Comparison of ENCODE assay signal across 35 cellular contexts in the genomic region with DNA sequence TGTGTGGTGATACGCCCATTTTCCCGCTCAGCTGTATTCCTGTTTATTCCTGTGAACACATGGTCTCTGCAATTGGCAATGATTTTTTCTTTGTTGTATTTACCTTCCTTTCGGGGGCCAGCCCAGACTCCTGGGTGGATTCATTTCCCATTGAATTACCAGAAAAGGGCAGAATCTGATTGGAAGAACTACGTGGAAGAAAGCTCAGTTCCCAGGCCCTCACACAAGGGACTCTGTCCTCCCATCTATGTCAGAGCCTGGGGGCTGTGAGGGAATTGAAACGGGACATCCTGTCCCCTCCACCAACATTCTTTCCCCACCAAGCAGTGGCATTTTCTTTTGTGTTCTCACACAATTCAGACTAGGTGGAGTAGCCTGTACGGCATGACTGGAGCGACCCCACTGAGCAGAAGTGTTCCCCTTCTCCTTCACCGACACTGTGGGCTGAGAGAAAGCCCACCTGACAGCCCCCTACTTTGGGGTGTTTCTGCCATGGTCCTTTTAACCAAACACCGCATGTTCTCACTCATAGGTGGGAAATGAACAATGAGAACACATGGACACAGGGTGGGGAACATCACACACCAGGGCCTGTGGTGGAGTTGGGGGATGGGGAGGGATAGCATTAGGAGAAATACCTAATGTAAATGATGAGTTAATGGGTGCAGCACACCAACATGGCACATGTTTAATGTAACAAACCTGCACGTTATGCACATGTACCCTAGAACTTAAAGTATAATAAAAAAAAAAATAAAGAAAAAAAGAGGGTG. TPM values are rescaled to one million over a fixed set of nuclear protein-coding genes. Genes with fewer than 3 reads are reported as not detected.
DNase-seq lines count a peak whose midpoint lies in the region; ATAC-seq and TF ChIP-seq lines count a peak whose summit lies in the region.
"Had no signal": no experiment of that assay in that cellular context is flagged by ENCODE, and none has a peak within 500 bp of the region (broad histone marks: within the 10 kb centered on the region; RNA-seq: fewer than 3 reads in every experiment).

No MANE protein-coding gene starts in this region.

- no peak overlapping the region for H3K9ac ChIP-seq in Loucy (ENCODE audit: low read depth, low read length, poor library complexity, severe bottlenecking)
- H3K9ac ChIP-seq: KMS-11 had no signal

- peak overlapping the region; percentile 78 to 88 for H3K27ac Mint-ChIP-seq in natural killer cell
- peak overlapping the region; percentile 30 for H3K27ac Mint-ChIP-seq in stimulated activated memory B cell treated with anti-CD40 and anti-IgM and Interleukin-4, amounts not matched to agents 10 μg/mL and 1 μg/mL and 100 μg/mL, for 72 hours
- peak overlapping the region in 1 of 2 donors; percentile 58 for H3K27ac Mint-ChIP-seq in activated naive CD4-positive, alpha-beta T cell treated with anti-CD3 and anti-CD28 coated beads, Interleukin-2, amount 50 U/mL, for 72 hours
- H3K27ac Mint-ChIP-seq in CD14-positive monocyte = peak overlapping the region in 2 of 7 donors; percentile 45 to 54
- H3K27ac Mint-ChIP-seq: activated CD4-positive, alpha-beta memory T cell treated with anti-CD3 and anti-CD28 coated beads, Interleukin-2, amount 10 ng/mL, durations not matched to agents 7 days and 5 days; activated naive CD4-positive, alpha-beta T cell treated with anti-CD3 and anti-CD28 coated beads for 36 hours; activated T-helper 1 cell treated with anti-CD3 and anti-CD28 coated beads, Interleukin-12 subunit alpha, Interleukin-12 subunit beta, Interleukin-2, Interleukin-4 antibody, amounts not matched to agents 30 ng/mL and 10 ng/mL and 1 ng/mL, durations not matched to agents 14 hours and 24 hours and 36 hours; T-helper 17 cell had no signal

- H4K20me1 ChIP-seq in Loucy (ENCODE audit: insufficient read depth, low read length, poor library complexity, severe bottlenecking) = no peaks in the 10 kb centered on the region

- no peaks in the 10 kb centered on the region for H3K9me2 ChIP-seq in Loucy (replicated peaks; ENCODE audit: low read depth, low read length)

- H3K4me1 Mint-ChIP-seq in natural killer cell (peaks cover 61 to 68% of the 10 kb centered on the region in 2 donors), CD14-positive monocyte (no peaks in the 10 kb centered on the region)
- H3K4me1 Mint-ChIP-seq in stimulated activated memory B cell treated with anti-CD40 and anti-IgM and Interleukin-4, amounts not matched to agents 10 μg/mL and 1 μg/mL and 100 μg/mL, for 72 hours = peaks cover 11% of the 10 kb centered on the region

- no peak for TF ChIP-seq EP300 in gastroesophageal sphincter (IDR thresholded peaks at IDR 0.05)

- H3F3A ChIP-seq in Loucy (ENCODE audit: low read depth) = no peaks in the 10 kb centered on the region

- no peak overlapping the region for H3K4me3 ChIP-seq in Loucy (ENCODE audit: low read length, poor library complexity, severe bottlenecking)
- no peak overlapping the region for H3K4me3 ChIP-seq in gastroesophageal sphincter
- H3K4me3 ChIP-seq in HAP-1 = no peak overlapping the region
- H3K4me3 ChIP-seq: body of pancreas, esophagus squamous epithelium, PC-9, prostate gland, uterus had no signal

- no peaks in the 10 kb centered on the region for H3K36me3 ChIP-seq in Loucy (ENCODE audit: insufficient read depth, low read length)
- H3K36me3 ChIP-seq in gastroesophageal sphincter = no peaks in the 10 kb centered on the region
- no peaks in the 10 kb centered on the region for H3K36me3 ChIP-seq in HAP-1 (replicated peaks)
- H3K36me3 ChIP-seq: esophagus squamous epithelium, neutrophil, prostate gland, uterus had no signal

- H3K4me1 ChIP-seq in Loucy (ENCODE audit: insufficient read depth, low read length, poor library complexity, severe bottlenecking) (peaks cover 27% of the 10 kb centered on the region), gastroesophageal sphincter (peaks cover 0 to 5% (median 4%) of the 10 kb centered on the region in 3 donors), HAP-1 (peaks cover 11% of the 10 kb centered on the region)
- H3K4me1 ChIP-seq: body of pancreas, prostate gland, uterus had no signal

- H3K36me3 Mint-ChIP-seq in natural killer cell (no peaks in the 10 kb centered on the region), CD14-positive monocyte (no peaks in the 10 kb centered on the region)
- no peaks in the 10 kb centered on the region for H3K36me3 Mint-ChIP-seq in stimulated activated memory B cell treated with anti-CD40 and anti-IgM and Interleukin-4, amounts not matched to agents 10 μg/mL and 1 μg/mL and 100 μg/mL, for 72 hours
- peaks cover 0 to 15% of the 10 kb centered on the region in 2 donors for H3K36me3 Mint-ChIP-seq in activated naive CD4-positive, alpha-beta T cell treated with anti-CD3 and anti-CD28 coated beads, Interleukin-2, amount 50 U/mL, for 72 hours
- H3K36me3 Mint-ChIP-seq: CD8-positive, alpha-beta memory T cell had no signal

- in situ Hi-C loops in HAP-1 (cut with MboI; ENCODE audit: low sequenced_read_pairs) = no loop called here

- TF ChIP-seq CTCF in Loucy (conservative IDR thresholded peaks at IDR 0.05; ENCODE audit: low read length) = no peak
- TF ChIP-seq CTCF in gastroesophageal sphincter (IDR thresholded peaks at IDR 0.05) = no peak
- TF ChIP-seq CTCF in natural killer cell (IDR thresholded peaks at IDR 0.05) = no peak
- TF ChIP-seq CTCF in CD14-positive monocyte (IDR thresholded peaks at IDR 0.05) = no peak

- H3K4me3 Mint-ChIP-seq in natural killer cell = peak overlapping the region; percentile 78
- no peak overlapping the region for H3K4me3 Mint-ChIP-seq in stimulated activated memory B cell treated with anti-CD40 and anti-IgM and Interleukin-4, amounts not matched to agents 10 μg/mL and 1 μg/mL and 100 μg/mL, for 72 hours
- no peak overlapping the region for H3K4me3 Mint-ChIP-seq in CD14-positive monocyte
- H3K4me3 Mint-ChIP-seq: activated CD4-positive, alpha-beta memory T cell treated with anti-CD3 and anti-CD28 coated beads, Interleukin-2, amount 10 ng/mL, durations not matched to agents 7 days and 5 days; activated naive CD4-positive, alpha-beta T cell treated with anti-CD3 and anti-CD28 coated beads for 36 hours; activated T-helper 1 cell treated with anti-CD3 and anti-CD28 coated beads, Interleukin-12 subunit alpha, Interleukin-12 subunit beta, Interleukin-2, Interleukin-4 antibody, amounts not matched to agents 30 ng/mL and 10 ng/mL and 1 ng/mL, durations not matched to agents 14 hours and 24 hours and 36 hours; T-helper 17 cell had no signal

- no peak overlapping the region for H2AFZ ChIP-seq in Loucy (ENCODE audit: low read length)
- H2AFZ ChIP-seq: PC-9 had no signal

- ATAC-seq in gastroesophageal sphincter (no peak), natural killer cell (peak in 2 of 3 donors; percentile 24 to 46), HG02623 (IDR thresholded peaks at IDR 0.05; ENCODE audit: unreplicated experiment) (no peak)
- no peak for ATAC-seq in stimulated activated memory B cell treated with anti-CD40 and anti-IgM and Interleukin-4, amounts not matched to agents 10 μg/mL and 1 μg/mL and 100 μg/mL, for 72 hours
- ATAC-seq in activated naive CD4-positive, alpha-beta T cell treated with anti-CD3 and anti-CD28 coated beads, Interleukin-2, amount 50 U/mL, for 72 hours = no peak
- ATAC-seq: body of pancreas, foreskin keratinocyte, SK-N-SH treated with all-trans-retinoic acid at 6 μM for 48 hours, T-helper 17 cell had no signal

- no peak for TF ChIP-seq POLR2A in gastroesophageal sphincter (IDR thresholded peaks at IDR 0.05)

- no peaks in the 10 kb centered on the region for H3K27me3 Mint-ChIP-seq in natural killer cell (ENCODE audit: low read depth in 2 of 2)
- peaks cover 9% of the 10 kb centered on the region for H3K27me3 Mint-ChIP-seq in stimulated activated memory B cell treated with anti-CD40 and anti-IgM and Interleukin-4, amounts not matched to agents 10 μg/mL and 1 μg/mL and 100 μg/mL, for 72 hours
- H3K27me3 Mint-ChIP-seq in CD14-positive monocyte (ENCODE audit: low read depth in 3 of 3) = peaks cover 0 to 4% (median 3%) of the 10 kb centered on the region in 3 donors

- intact Hi-C loops in natural killer cell (cut with micrococcal nuclease) (loop anchor here (2.0 kb wide), 1 partner anchor 51 kb away; no protein-coding TSS in a partner anchor), CD14-positive monocyte (cut with micrococcal nuclease) (no loop called here)

- H3K9me3 Mint-ChIP-seq in natural killer cell (no peaks in the 10 kb centered on the region), CD14-positive monocyte (no peaks in the 10 kb centered on the region)
- H3K9me3 Mint-ChIP-seq in stimulated activated memory B cell treated with anti-CD40 and anti-IgM and Interleukin-4, amounts not matched to agents 10 μg/mL and 1 μg/mL and 100 μg/mL, for 72 hours = peaks cover 2% of the 10 kb centered on the region
- H3K9me3 Mint-ChIP-seq in activated naive CD4-positive, alpha-beta T cell treated with anti-CD3 and anti-CD28 coated beads, Interleukin-2, amount 50 U/mL, for 72 hours = peaks cover 0 to 7% of the 10 kb centered on the region in 2 donors
- H3K9me3 Mint-ChIP-seq: activated CD4-positive, alpha-beta memory T cell treated with anti-CD3 and anti-CD28 coated beads, Interleukin-2, amount 10 ng/mL, durations not matched to agents 7 days and 5 days; activated naive CD4-positive, alpha-beta T cell treated with anti-CD3 and anti-CD28 coated beads for 36 hours; activated T-helper 1 cell treated with anti-CD3 and anti-CD28 coated beads, Interleukin-12 subunit alpha, Interleukin-12 subunit beta, Interleukin-2, Interleukin-4 antibody, amounts not matched to agents 30 ng/mL and 10 ng/mL and 1 ng/mL, durations not matched to agents 14 hours and 24 hours and 36 hours; CD8-positive, alpha-beta memory T cell had no signal

- peak overlapping the region in 3 of 4 donors; percentile 30 to 53 (median 34) for H3K27ac ChIP-seq in gastroesophageal sphincter
- H3K27ac ChIP-seq: foreskin keratinocyte, KMS-11, neutrophil, PC-9, prostate gland had no signal

- no peaks in the 10 kb centered on the region for H3K79me2 ChIP-seq in Loucy (ENCODE audit: insufficient read depth, low read length)

- H3K9me3 ChIP-seq in Loucy (ENCODE audit: insufficient read depth, low read depth, low read length) = no peaks in the 10 kb centered on the region
- no peaks in the 10 kb centered on the region for H3K9me3 ChIP-seq in gastroesophageal sphincter
- no peaks in the 10 kb centered on the region for H3K9me3 ChIP-seq in HAP-1
- H3K9me3 ChIP-seq: body of pancreas, esophagus squamous epithelium, neutrophil, prostate gland, uterus had no signal

- WGBS in gastroesophageal sphincter (ENCODE audit: low coverage in 1 of 2), 2 donors = 67 to 72% methylated on average over 4 to 7 of the region's 10 CpGs

- no peak for DNase-seq in natural killer cell
- no peak for DNase-seq in activated naive CD4-positive, alpha-beta T cell treated with anti-CD3 and anti-CD28 coated beads, Interleukin-2, amount 50 U/mL, for 72 hours (ENCODE audit: low spot score in 2 of 2)
- DNase-seq in HAP-1 (ENCODE audit: low spot score in 2 of 2) = no peak
- no peak for DNase-seq in CD14-positive monocyte (ENCODE audit: low spot score)
- DNase-seq: activated CD4-positive, alpha-beta memory T cell treated with anti-CD3 and anti-CD28 coated beads, Interleukin-2, amount 10 ng/mL, durations not matched to agents 7 days and 5 days; activated CD4-positive, CD25-positive, alpha-beta regulatory T cell treated with anti-CD3 and anti-CD28 coated beads, Interleukin-2, amount 50 U/mL, for 72 hours; activated CD8-positive, alpha-beta memory T cell treated with anti-CD3 and anti-CD28 coated beads, Interleukin-2, amount 50 U/mL, for 48 hours; activated naive CD4-positive, alpha-beta T cell treated with anti-CD3 and anti-CD28 coated beads for 36 hours; body of pancreas; CD8-positive, alpha-beta memory T cell; dermis blood vessel endothelial cell; DMS 273 treated with DMSO at 0.1 percent for 48 hours; EL; esophagus squamous epithelium; foreskin keratinocyte; kidney glomerular epithelial cell; MM.1S; NCI-H2029 treated with DMSO at 0.1 percent for 48 hours; NCI-H2227 treated with DMSO at 0.1 percent for 48 hours; NCI-H526 treated with DMSO at 0.1 percent for 48 hours; PC-9; stimulated activated CD4-positive, alpha-beta T cell treated with anti-CD3 and anti-CD28 coated beads, Interleukin-15, amount 100 ng/mL, for 24 hours; stimulated activated naive CD4-positive, alpha-beta T cell; T-helper 17 cell; uterus had no signal

- peak overlapping the region; percentile 12 for H3K4me2 ChIP-seq in Loucy (ENCODE audit: low read depth, low read length, poor library complexity, severe bottlenecking)
- H3K4me2 ChIP-seq: KMS-11, PC-9 had no signal

- H3K27me3 ChIP-seq in Loucy (ENCODE audit: insufficient read depth, low read length, poor library complexity, severe bottlenecking) (no peaks in the 10 kb centered on the region), gastroesophageal sphincter (no peaks in the 10 kb centered on the region), HAP-1 (ENCODE audit: low read depth) (peaks cover 44% of the 10 kb centered on the region)
- H3K27me3 ChIP-seq: body of pancreas, neutrophil, uterus had no signal

RNA-seq across cellular contexts. Expression of a gene that starts 32.1 kb away (rescaled TPM):
- total RNA-seq in gastroesophageal sphincter (100 to 1,000 TPM in 1 of 4 donors, 10 to 100 TPM in 3; 30.6 to 110 (median 68.2) TPM), natural killer cell (100 to 1,000 TPM; 112 to 135 (median 115) TPM)
- 100 to 1,000 TPM in 1 of 2 donors, 10 to 100 TPM in 1; 94.3 to 111 TPM for total RNA-seq in activated naive CD4-positive, alpha-beta T cell treated with anti-CD3 and anti-CD28 coated beads, Interleukin-2, amount 50 U/mL, for 72 hours
- 10 to 100 TPM; 27.2 to 28.0 TPM for polyA plus RNA-seq in CD14-positive monocyte

RNA-seq across cellular contexts. Expression of a gene that starts 59.6 kb away (rescaled TPM):
- not detected for total RNA-seq in gastroesophageal sphincter
- not detected for total RNA-seq in natural killer cell
- total RNA-seq in activated naive CD4-positive, alpha-beta T cell treated with anti-CD3 and anti-CD28 coated beads, Interleukin-2, amount 50 U/mL, for 72 hours = not detected
- polyA plus RNA-seq in CD14-positive monocyte = not detected
- total RNA-seq: activated CD4-positive, alpha-beta memory T cell treated with anti-CD3 and anti-CD28 coated beads, Interleukin-2, amount 10 ng/mL, durations not matched to agents 7 days and 5 days; activated naive CD4-positive, alpha-beta T cell treated with anti-CD3 and anti-CD28 coated beads for 36 hours; body of pancreas; dermis blood vessel endothelial cell; esophagus squamous epithelium; foreskin keratinocyte; PC-9; T-helper 17 cell; temporal lobe had no signal
- polyA plus RNA-seq: CD8-positive, alpha-beta memory T cell; foreskin keratinocyte had no signal

Comparison
In these comparisons a context has a peak if more than half of its experiments do, and no peak if none do; other contexts are left out.
1. ATAC-seq: peak in natural killer cell (2 of 3); none in gastroesophageal sphincter (single experiment), stimulated activated memory B cell treated with anti-CD40 and anti-IgM and Interleukin-4, amounts not matched to agents 10 μg/mL and 1 μg/mL and 100 μg/mL, for 72 hours (single experiment), activated naive CD4-positive, alpha-beta T cell treated with anti-CD3 and anti-CD28 coated beads, Interleukin-2, amount 50 U/mL, for 72 hours (0 of 2) and HG02623 (single experiment).